21 cellular contexts compared by ENCODE assay signal in the genomic region with DNA sequence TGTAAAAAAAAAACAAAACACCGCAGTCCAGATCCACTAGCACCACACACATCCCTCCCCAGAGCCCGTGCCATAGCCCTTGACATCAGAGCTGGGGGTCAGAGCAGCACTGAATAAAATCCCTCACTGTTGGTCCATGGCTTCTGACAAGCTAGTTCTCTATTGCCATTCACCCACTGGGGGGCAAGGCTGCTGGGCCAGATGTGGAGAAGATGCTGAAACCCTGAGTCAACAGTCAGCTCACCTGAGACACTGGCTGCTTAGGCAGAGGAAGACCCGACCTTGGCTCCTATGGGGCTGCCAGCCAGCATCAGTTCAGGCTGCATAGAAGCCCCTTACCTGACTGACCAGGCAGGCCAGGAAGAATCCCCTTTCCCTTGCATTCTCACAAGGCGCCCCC.
"Had no signal": no experiment of that assay in that cellular context is flagged by ENCODE, and none has a peak within 500 bp of the region (broad histone marks: within the 10 kb centered on the region; RNA-seq: fewer than 3 reads in every experiment).

No MANE protein-coding gene starts in this region.

- H3K36me3 ChIP-seq: gastrocnemius medialis, neural progenitor cell, prostate gland, right atrium auricular region, sigmoid colon, tibial artery had no signal

- H3K27ac ChIP-seq: gastrocnemius medialis, neural progenitor cell, right atrium auricular region, sigmoid colon, testis, tibial artery had no signal

- H3K4me3 ChIP-seq: dorsolateral prefrontal cortex, gastrocnemius medialis, lung, neural progenitor cell, prostate gland, right atrium auricular region, sigmoid colon, testis, tibial artery had no signal

- H3K36me3 Mint-ChIP-seq: naive thymus-derived CD4-positive, alpha-beta T cell; neural progenitor cell; stimulated activated memory B cell treated with anti-CD40 and anti-IgM and Interleukin-4, amounts not matched to agents 10 μg/mL and 1 μg/mL and 100 μg/mL, for 72 hours; type B pancreatic cell had no signal

- H3K9ac ChIP-seq: neural progenitor cell had no signal

- H2AFZ ChIP-seq: neural progenitor cell had no signal

- H3K4me1 ChIP-seq: gastrocnemius medialis, right atrium auricular region, sigmoid colon, testis, tibial artery had no signal

- H3K9me3 ChIP-seq: gastrocnemius medialis, prostate gland, sigmoid colon, testis, tibial artery had no signal

- ATAC-seq: gastrocnemius medialis; left lobe of liver; naive thymus-derived CD4-positive, alpha-beta T cell; stimulated activated memory B cell treated with anti-CD40 and anti-IgM and Interleukin-4, amounts not matched to agents 10 μg/mL and 1 μg/mL and 100 μg/mL, for 72 hours; stimulated activated naive CD8-positive, alpha-beta T cell treated with anti-CD3 and anti-CD28 coated beads, Interleukin-15, Interleukin-2, amounts not matched to agents 100 U/mL and 50 U/mL, for 24 hours had no signal

- DNase-seq: effector CD4-positive, alpha-beta T cell; gastrocnemius medialis; kidney; mesenchymal stem cell; midbrain; naive thymus-derived CD4-positive, alpha-beta T cell; sigmoid colon; stimulated activated CD4-positive, alpha-beta T cell treated with anti-CD3 and anti-CD28 coated beads, Interleukin-2, amount 100 ng/mL, for 24 hours; stimulated activated CD4-positive, alpha-beta T cell treated with anti-CD3 and anti-CD28 coated beads, Interleukin-4, amount 100 ng/mL, for 24 hours; stimulated activated naive CD8-positive, alpha-beta T cell treated with anti-CD3 and anti-CD28 coated beads, Interleukin-15, Interleukin-2, amounts not matched to agents 100 U/mL and 50 U/mL, for 24 hours; testis; tibial artery had no signal

- H3K27me3 ChIP-seq: dorsolateral prefrontal cortex, gastrocnemius medialis, neural progenitor cell, right atrium auricular region, sigmoid colon, testis had no signal

- H3K27ac Mint-ChIP-seq: naive thymus-derived CD4-positive, alpha-beta T cell; neural progenitor cell; stimulated activated memory B cell treated with anti-CD40 and anti-IgM and Interleukin-4, amounts not matched to agents 10 μg/mL and 1 μg/mL and 100 μg/mL, for 72 hours; type B pancreatic cell had no signal

- H3K4me1 Mint-ChIP-seq: naive thymus-derived CD4-positive, alpha-beta T cell; stimulated activated memory B cell treated with anti-CD40 and anti-IgM and Interleukin-4, amounts not matched to agents 10 μg/mL and 1 μg/mL and 100 μg/mL, for 72 hours had no signal

- H3K4me2 ChIP-seq: neural progenitor cell had no signal

- H3K4me3 Mint-ChIP-seq: naive thymus-derived CD4-positive, alpha-beta T cell; nephron; neural progenitor cell; stimulated activated memory B cell treated with anti-CD40 and anti-IgM and Interleukin-4, amounts not matched to agents 10 μg/mL and 1 μg/mL and 100 μg/mL, for 72 hours; type B pancreatic cell had no signal
